29 cellular contexts compared by ENCODE assay signal in the genomic region with DNA sequence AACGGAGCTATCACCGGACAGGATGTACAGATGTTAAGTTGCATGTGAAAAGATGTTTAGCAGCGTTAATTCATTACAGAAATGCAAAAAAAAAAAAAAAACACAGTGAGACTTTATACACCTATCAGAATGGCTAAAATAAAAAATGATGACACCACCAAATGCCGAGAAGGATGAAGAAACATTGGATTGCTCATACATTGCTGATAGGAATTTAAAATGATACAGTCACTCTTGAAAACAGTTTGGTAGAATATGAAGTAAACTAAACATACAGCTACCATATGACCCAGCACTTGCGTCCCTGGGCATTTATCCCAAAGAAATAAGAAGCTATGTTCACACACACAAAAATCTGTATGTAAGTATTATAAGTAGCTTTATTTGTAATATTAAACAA.
"Had no signal": no experiment of that assay in that cellular context is flagged by ENCODE, and none has a peak within 500 bp of the region (broad histone marks: within the 10 kb centered on the region; RNA-seq: fewer than 3 reads in every experiment).

No MANE protein-coding gene starts in this region.

- DNase-seq: activated CD4-positive, alpha-beta T cell treated with anti-CD3 and anti-CD28 coated beads, Interleukin-2, amount 10 ng/mL, durations not matched to agents 24 days and 14 days; activated CD4-positive, alpha-beta T cell treated with anti-CD3 and anti-CD28 coated beads, Interleukin-2, amount 50 U/mL, for 4 hours; activated CD8-positive, alpha-beta T cell treated with anti-CD3 and anti-CD28 coated beads for 36 hours; activated effector memory CD4-positive, alpha-beta T cell treated with anti-CD3 and anti-CD28 coated beads, Interleukin-2, amount 50 U/mL, for 16 hours; activated naive CD4-positive, alpha-beta T cell; activated naive CD8-positive, alpha-beta T cell treated with anti-CD3 and anti-CD28 coated beads, Interleukin-2, amount 10 ng/mL, durations not matched to agents 7 days and 5 days; activated T-cell treated with anti-CD3 and anti-CD28 coated beads, Interleukin-2, amount 50 U/mL, for 1 hour; activated T-cell treated with anti-CD3 and anti-CD28 coated beads, Interleukin-2, amount 50 U/mL, for 72 hours; body of pancreas; caudate nucleus; cerebellar nuclear complex; MM.1S; MV-4-11; NCI-H1092; NCI-H1417; NCI-H146; NCI-H187 treated with DMSO at 0.1 percent for 48 hours; NCI-H2081; NCI-H345; NCI-H524 treated with DMSO at 0.1 percent for 48 hours; NK-92 treated with Interleukin-12 subunit alpha and Interleukin-12 subunit beta, amount 100 ng/mL, for 24 hours; PC-3; Peyer's patch; RPMI8226; SHP77 treated with DMSO at 0.1 percent for 48 hours; SK-N-SH had no signal

- H3K4me1 ChIP-seq: breast epithelium, Peyer's patch, SJSA1 had no signal

- H3K27me3 ChIP-seq: body of pancreas, breast epithelium, Peyer's patch had no signal

- H3K4me3 ChIP-seq: body of pancreas, breast epithelium, Peyer's patch, SJSA1 had no signal

- H3K4me2 ChIP-seq: SK-N-SH had no signal

- H3K36me3 ChIP-seq: breast epithelium, Peyer's patch, SJSA1 had no signal

- H3K27ac ChIP-seq: body of pancreas, breast epithelium, Peyer's patch, SJSA1 had no signal

- ATAC-seq: activated CD8-positive, alpha-beta T cell treated with anti-CD3 and anti-CD28 coated beads for 36 hours; activated T-cell treated with anti-CD3 and anti-CD28 coated beads, Interleukin-2, amount 50 U/mL, for 72 hours; activated T-helper 17 cell treated with anti-CD3 and anti-CD28 coated beads, Interleukin-2, amount 50 U/mL, for 72 hours; body of pancreas; PC-3 had no signal

- H3K9ac ChIP-seq: SK-N-SH had no signal

- H3K9me3 ChIP-seq: body of pancreas, breast epithelium, Peyer's patch, SJSA1, SK-N-SH had no signal
